8 cellular contexts compared by ENCODE assay signal in the genomic region with DNA sequence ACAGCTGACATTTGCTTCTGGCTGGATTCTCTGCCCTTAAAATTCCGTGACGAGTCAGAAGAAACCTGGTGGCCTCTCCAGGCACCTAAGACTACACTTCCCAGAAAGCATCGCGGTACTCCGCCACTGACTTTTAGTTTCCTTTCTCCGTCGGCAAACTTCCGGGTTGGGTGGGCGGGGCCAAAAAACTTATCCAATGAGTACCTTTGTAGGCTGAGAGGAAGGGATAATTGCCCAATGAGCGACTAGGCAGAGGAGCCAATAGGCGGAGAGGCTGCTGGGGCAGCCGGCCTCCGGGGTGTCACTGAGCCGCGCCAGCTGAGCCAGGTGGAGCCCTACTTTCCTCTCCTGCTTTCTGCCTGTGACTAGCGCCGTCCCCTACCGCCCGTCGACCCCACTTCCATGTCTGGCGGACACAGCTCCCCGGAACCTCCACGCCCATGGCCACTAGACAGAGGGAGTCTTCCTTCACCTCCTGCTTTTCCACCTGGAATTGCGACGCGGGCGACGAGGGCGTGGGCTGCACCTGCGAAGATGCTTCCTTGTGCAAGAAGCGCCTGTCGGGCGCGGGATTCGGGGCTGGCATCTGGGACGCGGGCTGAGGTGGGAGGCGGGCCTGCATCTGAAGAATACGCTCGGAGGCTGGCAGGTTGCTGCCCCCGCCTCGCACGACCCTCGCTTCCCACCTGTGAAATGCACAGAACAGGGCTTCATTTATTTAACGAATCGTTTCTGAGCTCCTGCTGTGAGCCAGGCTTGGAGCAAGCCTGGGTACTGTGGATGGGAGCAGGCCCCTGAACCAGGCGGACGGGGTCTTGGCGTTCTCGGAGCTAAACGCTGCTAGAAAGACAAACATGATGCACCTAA. TPM values are rescaled to one million over a fixed set of nuclear protein-coding genes. Genes with fewer than 3 reads are reported as not detected.
DNase-seq lines count a peak whose midpoint lies in the region; TF ChIP-seq lines count a peak whose summit lies in the region.

No MANE protein-coding gene starts in this region.

- H3K4me3 Mint-ChIP-seq in activated naive CD4-positive, alpha-beta T cell treated with anti-CD3 and anti-CD28 coated beads, Interleukin-2, amount 10 ng/mL, durations not matched to agents 7 days and 5 days = peak overlapping the region; percentile 92

- CTCF ChIA-PET in activated naive CD4-positive, alpha-beta T cell treated with anti-CD3 and anti-CD28 coated beads, Interleukin-2, amount 10 ng/mL, durations not matched to agents 7 days and 5 days (lab: Charles Lee) = interaction anchor here (0.9 to 1.3 kb wide), 2 partner anchors 11 to 21 kb away, joined by 3 read pairs; no protein-coding TSS in a partner anchor

- peak overlapping the region; percentile 93 for H3K27ac Mint-ChIP-seq in activated naive CD4-positive, alpha-beta T cell treated with anti-CD3 and anti-CD28 coated beads, Interleukin-2, amount 10 ng/mL, durations not matched to agents 7 days and 5 days

- no peak for TF ChIP-seq CTCF in HFF-Myc (IDR thresholded peaks at IDR 0.05; ENCODE audit: low read depth, low read length, missing control alignments)

- peak overlapping the region; percentile 20; the same call in 1 of the 2 replicates for H3K27ac ChIP-seq in SJSA1

- H3K4me3 ChIP-seq in HFF-Myc (replicated peaks; ENCODE audit: low read depth, low read length) = peak overlapping the region; percentile 64
- peak overlapping the region; percentile 60 for H3K4me3 ChIP-seq in SJSA1

- no peaks in the 10 kb centered on the region for H3K9me3 Mint-ChIP-seq in activated naive CD4-positive, alpha-beta T cell treated with anti-CD3 and anti-CD28 coated beads, Interleukin-2, amount 10 ng/mL, durations not matched to agents 7 days and 5 days

- peak; percentile 97 for DNase-seq in GM03348 (ENCODE audit: low spot score)
- peak; percentile 92 for DNase-seq in HFF-Myc (ENCODE audit: extremely low read depth, low read depth)
- DNase-seq in MV-4-11 (lab: John Stamatoyannopoulos, UW) = peak; percentile 97
- peak; percentile 81 to 92 for DNase-seq in SJSA1 (ENCODE audit: low read depth in 1 of 2, low spot score in 2 of 2)
- peak; percentile 95 for DNase-seq in activated naive CD4-positive, alpha-beta T cell treated with anti-CD3 and anti-CD28 coated beads, Interleukin-2, amount 10 ng/mL, durations not matched to agents 7 days and 5 days
- peak; percentile 95 for DNase-seq in globus pallidus (ENCODE audit: low spot score)
- DNase-seq in non-pigmented ciliary epithelial cell (ENCODE audit: low read depth) = peak; percentile 87
- peak; percentile 98 for DNase-seq in superior temporal gyrus (ENCODE audit: extremely low spot score)

- H3K4me1 ChIP-seq in SJSA1 (replicated peaks) = peaks cover 51% of the 10 kb centered on the region

- no peaks in the 10 kb centered on the region for H3K36me3 ChIP-seq in SJSA1

- no peaks in the 10 kb centered on the region for H3K27me3 ChIP-seq in SJSA1 (replicated peaks)

- peaks cover 32% of the 10 kb centered on the region for H3K4me1 Mint-ChIP-seq in activated naive CD4-positive, alpha-beta T cell treated with anti-CD3 and anti-CD28 coated beads, Interleukin-2, amount 10 ng/mL, durations not matched to agents 7 days and 5 days

- no peaks in the 10 kb centered on the region for H3K27me3 Mint-ChIP-seq in activated naive CD4-positive, alpha-beta T cell treated with anti-CD3 and anti-CD28 coated beads, Interleukin-2, amount 10 ng/mL, durations not matched to agents 7 days and 5 days

- H3K36me3 Mint-ChIP-seq in activated naive CD4-positive, alpha-beta T cell treated with anti-CD3 and anti-CD28 coated beads, Interleukin-2, amount 10 ng/mL, durations not matched to agents 7 days and 5 days = no peaks in the 10 kb centered on the region

- H3K9me3 ChIP-seq in SJSA1 (replicated peaks) = no peaks in the 10 kb centered on the region; the same call in 1 of the 2 replicates

RNA-seq across cellular contexts. Expression of a gene that starts 16.5 kb away (rescaled TPM):
- total RNA-seq in SJSA1 (2014; rRNA removed; shearing (Covaris generic)) = 34.5 and 39.0 TPM in 2 replicates

Comparison
In these comparisons a context has a peak if more than half of its experiments do, and no peak if none do; other contexts are left out.
1. Peak in every context shown above with its lines: DNase-seq, H3K4me3 ChIP-seq and H3K27ac ChIP-seq.